In genomic region chr18:34709104-34709503, GRCh38 we compare ENCODE assay signal across 9 cellular contexts. TPM values are rescaled to one million over a fixed set of nuclear protein-coding genes. Genes with fewer than 3 reads are reported as not detected.
A peak's percentile ranks its signal among the peaks of the same experiment; 100 is the strongest.
DNase-seq lines count a peak whose midpoint lies in the region; ATAC-seq, FAIRE-seq and TF ChIP-seq lines count a peak whose summit lies in the region.
"Had no signal": no experiment of that assay in that cellular context is flagged by ENCODE, and none has a peak within 500 bp of the region (broad histone marks: within the 10 kb centered on the region; RNA-seq: fewer than 3 reads in every experiment).

No MANE protein-coding gene starts in this region.

- H3K36me3 ChIP-seq in astrocyte (ENCODE audit: insufficient read depth, low read length) (no peaks in the 10 kb centered on the region), subcutaneous abdominal adipose tissue (ENCODE audit: control insufficient read depth in 5 of 5, insufficient read depth in 5 of 5, low read length in 5 of 5) (no peaks in the 10 kb centered on the region), spleen (no peaks in the 10 kb centered on the region)

- H3K4me1 ChIP-seq in astrocyte (ENCODE audit: insufficient read depth, low read length) (peaks cover 31% of the 10 kb centered on the region), subcutaneous abdominal adipose tissue (ENCODE audit: control insufficient read depth in 5 of 5, insufficient read depth in 5 of 5, low read length in 5 of 5) (peaks cover 2 to 42% (median 33%) of the 10 kb centered on the region in 5 donors), spleen (peaks cover 0 to 18% (median 0%) of the 10 kb centered on the region in 6 donors)

- WGBS in spleen, 5 donors, result 54 to 78% (median 60%) methylated on average over 3 of the region's 3 CpGs

- H3K9me3 Mint-ChIP-seq in astrocyte (ENCODE audit: unreplicated experiment), result no peaks in the 10 kb centered on the region
- H3K9me3 Mint-ChIP-seq in activated T-cell treated with anti-CD3 and anti-CD28 coated beads, Interleukin-2, amount 50 U/mL, for 24 hours, result no peaks in the 10 kb centered on the region
- H3K9me3 Mint-ChIP-seq: activated T-cell treated with anti-CD3 and anti-CD28 coated beads, Interleukin-2, amount 50 U/mL, for 72 hours had no signal

- no peak for ATAC-seq in GM18907 (IDR thresholded peaks at IDR 0.05; ENCODE audit: unreplicated experiment)
- ATAC-seq: activated T-cell treated with anti-CD3 and anti-CD28 coated beads, Interleukin-2, amount 50 U/mL, for 72 hours had no signal

- H2AFZ ChIP-seq in astrocyte (ENCODE audit: low read depth, low read length), result peak overlapping the region; percentile 22

- H3K9me3 ChIP-seq in astrocyte (ENCODE audit: insufficient read depth, low read depth, low read length) (no peaks in the 10 kb centered on the region), subcutaneous abdominal adipose tissue (ENCODE audit: control insufficient read depth in 5 of 5, low read length in 5 of 5) (no peaks in the 10 kb centered on the region), spleen (no peaks in the 10 kb centered on the region)

- no peak for TF ChIP-seq POLR2A in spleen (IDR thresholded peaks at IDR 0.05)

- peak overlapping the region; percentile 75 for H3K27ac Mint-ChIP-seq in astrocyte (ENCODE audit: unreplicated experiment)
- H3K27ac Mint-ChIP-seq in activated T-cell treated with anti-CD3 and anti-CD28 coated beads, Interleukin-2, amount 50 U/mL, for 24 hours, result no peak overlapping the region
- H3K27ac Mint-ChIP-seq: activated T-cell treated with anti-CD3 and anti-CD28 coated beads, Interleukin-2, amount 50 U/mL, for 72 hours had no signal

- no peaks in the 10 kb centered on the region for H3K36me3 Mint-ChIP-seq in astrocyte (ENCODE audit: low read depth, unreplicated experiment)
- no peaks in the 10 kb centered on the region for H3K36me3 Mint-ChIP-seq in activated T-cell treated with anti-CD3 and anti-CD28 coated beads, Interleukin-2, amount 50 U/mL, for 24 hours (ENCODE audit: low read depth)

- H3K4me1 Mint-ChIP-seq in astrocyte (ENCODE audit: low read depth, unreplicated experiment), result peaks cover 33% of the 10 kb centered on the region
- no peaks in the 10 kb centered on the region for H3K4me1 Mint-ChIP-seq in activated T-cell treated with anti-CD3 and anti-CD28 coated beads, Interleukin-2, amount 50 U/mL, for 24 hours (ENCODE audit: low read depth)

- peak; percentile 65 for FAIRE-seq in astrocyte (lab: Jason Lieb, UNC)

- H3K4me3 Mint-ChIP-seq in astrocyte (ENCODE audit: unreplicated experiment), result no peak overlapping the region
- H3K4me3 Mint-ChIP-seq in activated T-cell treated with anti-CD3 and anti-CD28 coated beads, Interleukin-2, amount 50 U/mL, for 24 hours, result no peak overlapping the region
- H3K4me3 Mint-ChIP-seq: activated T-cell treated with anti-CD3 and anti-CD28 coated beads, Interleukin-2, amount 50 U/mL, for 72 hours had no signal

- H3K9ac ChIP-seq in astrocyte (ENCODE audit: low read length) (peak overlapping the region; percentile 95), subcutaneous abdominal adipose tissue (ENCODE audit: low read length in 5 of 5) (peak overlapping the region in 1 of 5 donors; percentile 57)

- H3K27me3 ChIP-seq in astrocyte (ENCODE audit: insufficient read depth, low read length), result no peaks in the 10 kb centered on the region
- no peaks in the 10 kb centered on the region for H3K27me3 ChIP-seq in subcutaneous abdominal adipose tissue (ENCODE audit: control insufficient read depth in 5 of 5, insufficient read depth in 4 of 5, low read length in 5 of 5)
- H3K27me3 ChIP-seq in spleen (replicated peaks in 1 of 7), result no peaks in the 10 kb centered on the region

- peaks cover 10% of the 10 kb centered on the region for H3K79me2 ChIP-seq in astrocyte (ENCODE audit: insufficient read depth, low read length)

- TF ChIP-seq CTCF in astrocyte (IDR thresholded peaks at IDR 0.05; ENCODE audit: insufficient read depth, low read depth, low read length) (no peak), spleen (IDR thresholded peaks at IDR 0.05 in 8 of 11, conservative IDR thresholded peaks at IDR 0.05 in 3 of 11) (no peak)

- H3K4me3 ChIP-seq in astrocyte (ENCODE audit: insufficient read depth, low read depth, low read length), result no peak overlapping the region
- no peak overlapping the region for H3K4me3 ChIP-seq in subcutaneous abdominal adipose tissue (ENCODE audit: low read depth in 1 of 5, low read length in 5 of 5)
- no peak overlapping the region for H3K4me3 ChIP-seq in spleen

- H3K4me2 ChIP-seq in astrocyte (ENCODE audit: low read length), result peak overlapping the region; percentile 96

- peak; percentile 60 for DNase-seq in HT1080 (ENCODE audit: low read depth)
- peak; percentile 69 for DNase-seq in astrocyte (ENCODE audit: low read depth)
- DNase-seq in hepatic stellate cell (ENCODE audit: low spot score), result peak; percentile 8
- DNase-seq in spleen, result no peak
- DNase-seq in stimulated activated CD4-positive, alpha-beta T cell treated with anti-CD3 and anti-CD28 coated beads, Interleukin-2, amount 100 ng/mL, for 24 hours, result no peak
- DNase-seq in activated T-cell treated with anti-CD3 and anti-CD28 coated beads, Interleukin-2, amount 50 U/mL, for 24 hours, result no peak
- DNase-seq: activated T-cell treated with anti-CD3 and anti-CD28 coated beads, Interleukin-2, amount 50 U/mL, for 72 hours had no signal

- H3K27ac ChIP-seq in astrocyte (ENCODE audit: low read depth, low read length) (peak overlapping the region; percentile 94), subcutaneous abdominal adipose tissue (ENCODE audit: low read depth, low read length) (peak overlapping the region; percentile 78), spleen (no peak overlapping the region)

- intact Hi-C loops in spleen (cut with DNase I; ENCODE audit: low total_unique reads), result no loop called here

- H3K27me3 Mint-ChIP-seq in astrocyte (ENCODE audit: low read depth, unreplicated experiment), result no peaks in the 10 kb centered on the region
- peaks cover 13% of the 10 kb centered on the region for H3K27me3 Mint-ChIP-seq in activated T-cell treated with anti-CD3 and anti-CD28 coated beads, Interleukin-2, amount 50 U/mL, for 24 hours

- H4K20me1 ChIP-seq in astrocyte (ENCODE audit: insufficient read depth, low read length), result no peaks in the 10 kb centered on the region

RNA-seq across cellular contexts. Expression of gene DTNA, which starts 1.0 kb away (rescaled TPM):
- 10.6 and 15.8 TPM in 2 replicates for total RNA-seq in HT1080 (2014; rRNA removed; shearing (Covaris generic))
- 17.8 and 28.3 TPM in 2 replicates for polyA plus RNA-seq in HT1080 (2015; cell fraction: cytosol; rRNA removed)
- polyA plus RNA-seq in HT1080 (2015; cell fraction: nucleus; rRNA removed), result 36.3 and 38.2 TPM in 2 replicates
- total RNA-seq in astrocyte (32.9 and 41.1 TPM in 2 replicates), spleen (10 to 100 TPM in 6 of 7 donors, 1 to 10 TPM in 1; 7.7 to 29.2 (median 20.8) TPM)
- 1 to 10 TPM; 3.0 to 8.3 (median 3.9) TPM for polyA plus RNA-seq in spleen

Comparison
In these comparisons a context has a peak if more than half of its experiments do, and no peak if none do; other contexts are left out.
1. DNase-seq: peak in HT1080 (single experiment), astrocyte (single experiment) and hepatic stellate cell (single experiment); none in spleen (single experiment), stimulated activated CD4-positive, alpha-beta T cell treated with anti-CD3 and anti-CD28 coated beads, Interleukin-2, amount 100 ng/mL, for 24 hours (0 of 2) and activated T-cell treated with anti-CD3 and anti-CD28 coated beads, Interleukin-2, amount 50 U/mL, for 24 hours (single experiment).
2. H3K27ac ChIP-seq: peak in astrocyte (single experiment) and subcutaneous abdominal adipose tissue (single experiment); none in spleen (0 of 8).